ENCODE assay signal across 9 cellular contexts in the genomic region with DNA sequence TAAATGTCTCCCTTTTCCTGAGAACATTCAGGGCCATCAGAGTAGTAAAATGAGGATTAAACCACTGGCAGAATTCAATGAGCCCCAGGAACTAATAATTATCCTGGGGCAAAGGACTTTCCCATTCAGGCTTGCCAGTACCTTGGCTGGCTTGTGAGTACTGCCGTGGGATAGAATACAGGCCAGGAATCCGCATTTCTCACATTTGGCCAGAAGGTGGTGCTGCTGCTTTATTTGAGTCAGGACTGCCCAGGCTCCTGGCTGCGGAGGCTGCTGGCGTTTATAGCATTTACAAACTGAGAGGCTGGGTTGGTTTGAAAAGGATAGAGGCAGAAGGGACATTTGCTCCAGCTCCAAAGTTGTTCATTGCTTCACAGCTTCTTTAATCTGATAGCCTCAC.
DNase-seq lines count a peak whose midpoint lies in the region; ATAC-seq, FAIRE-seq and TF ChIP-seq lines count a peak whose summit lies in the region.
"Had no signal": no experiment of that assay in that cellular context is flagged by ENCODE, and none has a peak within 500 bp of the region (broad histone marks: within the 10 kb centered on the region; RNA-seq: fewer than 3 reads in every experiment).

No MANE protein-coding gene starts in this region.

- ATAC-seq in GM21717 (IDR thresholded peaks at IDR 0.05; ENCODE audit: unreplicated experiment): peak; percentile 90
- peak; percentile 87 for ATAC-seq in gastroesophageal sphincter
- peak; percentile 96 to 100 (median 98) for ATAC-seq in pancreas

- TF ChIP-seq POLR2A in gastroesophageal sphincter (IDR thresholded peaks at IDR 0.05): no peak

- WGBS in gastroesophageal sphincter (ENCODE audit: low coverage in 1 of 2), 2 donors: 0% methylated on average over 1 of the region's 4 CpGs; no CpG with 5 or more reads in 1 of the 2 donors
- WGBS in pancreas, 2 donors: 0 to 1% methylated on average over 4 of the region's 4 CpGs

- no peak for TF ChIP-seq EP300 in gastroesophageal sphincter (IDR thresholded peaks at IDR 0.05)

- DNase-seq in EL (peak; percentile 57), LHCN-M2 (ENCODE audit: low read depth) (peak; percentile 45), RWPE1 (ENCODE audit: low spot score) (peak; percentile 30), pancreas (peak; percentile 54 to 87 (median 82)), urothelium cell line (ENCODE audit: low spot score) (peak; percentile 36)
- peak; percentile 79 for DNase-seq in activated effector memory CD4-positive, alpha-beta T cell treated with anti-CD3 and anti-CD28 coated beads, Interleukin-2, amount 50 U/mL, for 16 hours

- H3K4me3 ChIP-seq in gastroesophageal sphincter (no peak overlapping the region), pancreas (no peak overlapping the region)

- intact Hi-C loops in pancreas (cut with DNase I): loop anchor here in 2 of 3 donors (5.0 kb wide), 2 partner anchors 222 to 397 kb away; no protein-coding TSS in a partner anchor

- FAIRE-seq in pancreas (lab: Jason Lieb, UNC) (peak; percentile 82), urothelium cell line (lab: Jason Lieb, UNC) (no peak)
- FAIRE-seq: islet of Langerhans had no signal

- H3K36me3 ChIP-seq in gastroesophageal sphincter: no peaks in the 10 kb centered on the region
- H3K36me3 ChIP-seq in pancreas: no peaks in the 10 kb centered on the region

- no peak overlapping the region for H3K27ac ChIP-seq in RWPE1
- H3K27ac ChIP-seq in gastroesophageal sphincter: no peak overlapping the region
- no peak overlapping the region for H3K27ac ChIP-seq in pancreas

- H3K9me3 ChIP-seq in gastroesophageal sphincter: no peaks in the 10 kb centered on the region
- no peaks in the 10 kb centered on the region for H3K9me3 ChIP-seq in pancreas

- no peaks in the 10 kb centered on the region for H3K4me1 ChIP-seq in gastroesophageal sphincter
- no peaks in the 10 kb centered on the region for H3K4me1 ChIP-seq in pancreas

- peak; percentile 64 for TF ChIP-seq CTCF in RWPE1 (conservative IDR thresholded peaks at IDR 0.05; ENCODE audit: low read depth)
- TF ChIP-seq CTCF in gastroesophageal sphincter (IDR thresholded peaks at IDR 0.05): peak; percentile 25 to 88 (median 63)
- TF ChIP-seq CTCF in pancreas (IDR thresholded peaks at IDR 0.05): peak; percentile 39 to 76 (median 69)

- no peaks in the 10 kb centered on the region for H3K27me3 ChIP-seq in gastroesophageal sphincter
- no peaks in the 10 kb centered on the region for H3K27me3 ChIP-seq in pancreas

- CTCF ChIA-PET in RWPE1 (lab: Yijun Ruan, JAX): no interaction called here

- POLR2A ChIA-PET in RWPE1 (lab: Yijun Ruan, JAX; ENCODE audit: low non-redundant PET): no interaction called here

Comparison
In these comparisons a context has a peak if more than half of its experiments do, and no peak if none do; other contexts are left out.
1. DNase-seq: peak in every context shown above with its lines; median percentile 82 in pancreas; 79 in activated effector memory CD4-positive, alpha-beta T cell treated with anti-CD3 and anti-CD28 coated beads, Interleukin-2, amount 50 U/mL, for 16 hours; 57 in EL; 45 in LHCN-M2; 36 in urothelium cell line; 30 in RWPE1.